ENCODE assay signal across 8 cellular contexts in the genomic region with DNA sequence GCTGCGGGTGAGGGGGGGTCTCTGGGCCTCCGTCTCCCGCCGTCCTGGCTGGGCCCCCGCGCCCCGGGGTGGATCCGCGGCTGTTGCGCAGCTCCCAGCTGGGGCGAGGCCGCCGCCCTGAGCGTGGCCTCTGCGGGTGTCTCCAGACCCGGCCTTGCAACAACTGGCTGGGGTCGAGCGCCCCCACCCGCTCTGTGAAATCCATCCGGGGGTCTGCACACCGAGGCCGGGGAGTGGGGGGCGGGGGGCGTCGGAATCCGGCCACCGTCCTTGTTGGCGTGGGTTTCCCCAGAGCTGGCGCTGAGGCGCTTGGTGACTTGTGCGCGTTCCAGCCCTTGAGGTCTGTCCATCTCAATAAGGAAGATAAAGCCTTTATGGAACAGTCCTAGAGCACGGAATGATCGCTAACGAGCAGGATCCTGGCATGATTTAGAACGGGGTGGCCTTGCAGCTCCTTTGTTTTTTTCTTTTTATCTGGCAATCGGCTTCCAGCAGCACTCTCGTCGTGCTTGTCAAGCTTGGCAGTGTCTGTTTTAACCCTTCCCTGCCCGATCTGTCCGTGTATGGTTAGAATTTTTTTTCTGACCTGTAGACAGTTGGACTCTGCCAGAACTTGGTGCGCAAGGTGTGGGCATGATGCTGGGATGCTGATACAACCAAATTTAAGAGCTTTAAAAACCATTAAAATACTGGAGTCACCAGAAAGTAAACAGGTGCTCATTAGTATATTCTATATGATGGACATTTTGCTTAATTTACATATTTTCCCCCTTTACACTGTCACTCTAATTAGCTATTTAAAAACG. TPM values are rescaled to one million over a fixed set of nuclear protein-coding genes. Genes with fewer than 3 reads are reported as not detected.
A peak's percentile ranks its signal among the peaks of the same experiment; 100 is the strongest.
DNase-seq lines count a peak whose midpoint lies in the region; ATAC-seq and TF ChIP-seq lines count a peak whose summit lies in the region.

No MANE protein-coding gene starts in this region.

- H3K4me3 ChIP-seq in brain microvascular endothelial cell (ENCODE audit: low read depth, low read length) (peak overlapping the region; percentile 88), iPS-15b (ENCODE audit: low read depth, low read length) (peak overlapping the region; percentile 84)

- peak overlapping the region; percentile 97 for H3K27ac ChIP-seq in brain microvascular endothelial cell

- H3K9ac ChIP-seq in iPS-15b (ENCODE audit: low read depth, low read length), result peak overlapping the region; percentile 67

- TF ChIP-seq CTCF in brain microvascular endothelial cell (IDR thresholded peaks at IDR 0.05; ENCODE audit: low read depth, low read length, missing control alignments), result no peak

- peak; percentile 44 for ATAC-seq in GM21447 (IDR thresholded peaks at IDR 0.05; ENCODE audit: unreplicated experiment)

- H3K27me3 ChIP-seq in brain microvascular endothelial cell (replicated peaks), result no peaks in the 10 kb centered on the region
- no peaks in the 10 kb centered on the region for H3K27me3 ChIP-seq in iPS-15b (ENCODE audit: control insufficient read depth, insufficient read depth, low read length)

- in situ Hi-C loops in brain microvascular endothelial cell (cut with HindIII; ENCODE audit: low pct_ligation_motif_present, low sequenced_read_pairs), result no loop called here

- H3K4me1 ChIP-seq in iPS-15b (ENCODE audit: control insufficient read depth, insufficient read depth, low read length), result peaks cover 28% of the 10 kb centered on the region

- H3K9me3 ChIP-seq in iPS-15b (ENCODE audit: control insufficient read depth, insufficient read depth, low read length), result no peaks in the 10 kb centered on the region

- DNase-seq in EH (ENCODE audit: low read depth), result peak; percentile 66
- DNase-seq in HUDEP-2 (lab: John Stamatoyannopoulos, UW; ENCODE audit: unreplicated experiment in 76 of 76), result peak in 60 of 76 experiments; percentile 10 to 68 (median 34)
- DNase-seq in SHP77 (lab: John Stamatoyannopoulos, UW), result peak; percentile 43 to 78
- DNase-seq in brain microvascular endothelial cell, result no peak
- peak; percentile 42 for DNase-seq in renal cortical epithelial cell (ENCODE audit: low read depth)
- DNase-seq in NCI-H1048 (lab: John Stamatoyannopoulos, UW), result no peak

- H3K36me3 ChIP-seq in brain microvascular endothelial cell (replicated peaks) (peaks cover 8% of the 10 kb centered on the region), iPS-15b (ENCODE audit: control insufficient read depth, insufficient read depth, low read length) (no peaks in the 10 kb centered on the region)

RNA-seq across cellular contexts. Expression of a gene that starts 0.7 kb away (rescaled TPM):
- total RNA-seq in renal cortical epithelial cell, result 297 and 433 TPM in 2 replicates

RNA-seq across cellular contexts. Expression of a gene that starts 39.4 kb away (rescaled TPM):
- 2.3 and 7.5 TPM in 2 replicates for total RNA-seq in renal cortical epithelial cell

Comparison
In these comparisons a context has a peak if more than half of its experiments do, and no peak if none do; other contexts are left out.
1. DNase-seq: peak in EH (single experiment), HUDEP-2 (60 of 76), SHP77 (2 of 2) and renal cortical epithelial cell (single experiment); none in brain microvascular endothelial cell (single experiment) and NCI-H1048 (single experiment).